Comparison of ENCODE assay signal across 1 cellular context in the genomic region with DNA sequence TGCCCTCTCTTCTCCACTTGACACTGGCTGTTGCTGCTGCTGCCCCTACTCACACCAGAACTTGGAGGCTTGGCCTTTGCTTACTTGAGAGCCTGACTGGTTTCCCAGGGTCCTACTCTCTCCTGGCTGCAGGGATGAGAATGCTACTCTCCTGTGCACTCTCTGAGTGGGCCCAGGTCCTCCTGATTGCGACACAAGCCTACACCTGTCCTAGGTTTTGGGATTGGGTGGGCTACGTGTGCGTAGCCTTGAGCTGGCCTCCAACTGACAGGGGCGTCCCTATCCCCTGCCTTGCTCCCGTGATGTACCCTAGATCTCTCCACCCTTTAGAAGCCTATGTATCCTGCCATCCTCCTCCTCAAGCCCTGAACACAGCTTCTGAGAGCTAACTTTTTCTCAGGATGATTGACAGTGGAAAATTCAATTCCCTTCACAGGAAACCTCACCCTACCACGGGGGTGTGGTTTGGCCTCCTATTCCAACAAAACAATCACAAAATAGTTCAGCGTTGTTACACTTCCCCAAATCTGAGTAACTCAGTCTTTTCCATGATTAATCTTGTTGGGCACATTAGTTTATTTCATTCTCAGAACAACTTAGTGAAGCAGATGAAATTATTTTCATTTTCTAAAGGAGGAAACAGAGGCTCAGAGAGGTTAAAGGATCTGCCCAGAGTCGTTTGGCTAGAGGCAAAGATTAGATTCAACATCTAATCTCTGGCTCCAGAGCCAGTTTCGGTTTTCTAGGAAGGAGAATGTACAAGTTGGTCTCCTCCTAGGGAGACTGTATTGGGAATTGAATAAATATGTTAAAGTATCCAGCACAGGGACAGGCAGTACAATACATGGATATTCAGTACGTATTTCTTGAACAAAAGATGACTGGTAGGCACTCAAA.
TF ChIP-seq lines count a peak whose summit lies in the region.

No MANE protein-coding gene starts in this region.

TF ChIP-seq in WTC11, 78 proteins besides CTCF, POLR2A, EP300 and RAD21 (continued from another document):
- TF ChIP-seq MYBL2 (CRISPR knock-in tag; IDR thresholded peaks at IDR 0.05) (no peak), CREB1 (CRISPR knock-in tag; IDR thresholded peaks at IDR 0.05) (no peak)
- TF ChIP-seq, protein P1, sequence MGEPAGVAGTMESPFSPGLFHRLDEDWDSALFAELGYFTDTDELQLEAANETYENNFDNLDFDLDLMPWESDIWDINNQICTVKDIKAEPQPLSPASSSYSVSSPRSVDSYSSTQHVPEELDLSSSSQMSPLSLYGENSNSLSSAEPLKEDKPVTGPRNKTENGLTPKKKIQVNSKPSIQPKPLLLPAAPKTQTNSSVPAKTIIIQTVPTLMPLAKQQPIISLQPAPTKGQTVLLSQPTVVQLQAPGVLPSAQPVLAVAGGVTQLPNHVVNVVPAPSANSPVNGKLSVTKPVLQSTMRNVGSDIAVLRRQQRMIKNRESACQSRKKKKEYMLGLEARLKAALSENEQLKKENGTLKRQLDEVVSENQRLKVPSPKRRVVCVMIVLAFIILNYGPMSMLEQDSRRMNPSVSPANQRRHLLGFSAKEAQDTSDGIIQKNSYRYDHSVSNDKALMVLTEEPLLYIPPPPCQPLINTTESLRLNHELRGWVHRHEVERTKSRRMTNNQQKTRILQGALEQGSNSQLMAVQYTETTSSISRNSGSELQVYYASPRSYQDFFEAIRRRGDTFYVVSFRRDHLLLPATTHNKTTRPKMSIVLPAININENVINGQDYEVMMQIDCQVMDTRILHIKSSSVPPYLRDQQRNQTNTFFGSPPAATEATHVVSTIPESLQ (CRISPR knock-in tag; IDR thresholded peaks at IDR 0.05): no peak
